Comparison of ENCODE assay signal across 8 cellular contexts in genomic region chr1:86429830-86430229, GRCh38. TPM values are rescaled to one million over a fixed set of nuclear protein-coding genes. Genes with fewer than 3 reads are reported as not detected.
DNase-seq lines count a peak whose midpoint lies in the region; ATAC-seq and TF ChIP-seq lines count a peak whose summit lies in the region.

No MANE protein-coding gene starts in this region.

- 0 to 3% methylated on average over 3 of the region's 3 CpGs for WGBS in GM23248 (ENCODE audit: low coverage in 1 of 2, low lambda C conversion rate in 2 of 2, missing lambda C conversion rate in 2 of 2), 2 experiments

- no peaks in the 10 kb centered on the region for H3K79me2 ChIP-seq in GM23248 (ENCODE audit: insufficient read depth)

- H4K20me1 ChIP-seq in GM23248 (ENCODE audit: insufficient read depth): no peaks in the 10 kb centered on the region

- H3K4me3 Mint-ChIP-seq in immature natural killer cell: no peak overlapping the region
- H3K4me3 Mint-ChIP-seq in CD4-positive, alpha-beta T cell: no peak overlapping the region

- CTCF ChIA-PET in CD4-positive, alpha-beta T cell (lab: Charles Lee): no interaction called here

- no peaks in the 10 kb centered on the region for H3K36me3 ChIP-seq in GM23248 (ENCODE audit: low read depth)
- H3K36me3 ChIP-seq in gastrocnemius medialis: no peaks in the 10 kb centered on the region

- H3K36me3 Mint-ChIP-seq in immature natural killer cell: no peaks in the 10 kb centered on the region
- no peaks in the 10 kb centered on the region for H3K36me3 Mint-ChIP-seq in CD4-positive, alpha-beta T cell (ENCODE audit: low read depth)

- H3K9me2 ChIP-seq in GM23248 (ENCODE audit: insufficient read depth): no peaks in the 10 kb centered on the region; the same call in 1 of the 2 replicates

- H3K27me3 ChIP-seq in GM23248 (replicated peaks; ENCODE audit: insufficient read depth) (no peaks in the 10 kb centered on the region), gastrocnemius medialis (no peaks in the 10 kb centered on the region)
- H3K27me3 ChIP-seq in CD4-positive, alpha-beta T cell (ENCODE audit: control insufficient read depth, insufficient read depth, low read length): peaks cover 2% of the 10 kb centered on the region

- TF ChIP-seq CTCF in fibroblast of villous mesenchyme (IDR thresholded peaks at IDR 0.05; ENCODE audit: insufficient read depth, low read depth, low read length) (no peak), gastrocnemius medialis (IDR thresholded peaks at IDR 0.05 in 4 of 5, conservative IDR thresholded peaks at IDR 0.05 in 1 of 5) (no peak)
- TF ChIP-seq CTCF in CD4-positive, alpha-beta T cell (IDR thresholded peaks at IDR 0.05): no peak

- peak overlapping the region; percentile 36 for H3K4me2 ChIP-seq in GM23248 (ENCODE audit: unreplicated experiment)

- H3K9ac ChIP-seq in GM23248: peak overlapping the region; percentile 61

- H3K27ac Mint-ChIP-seq in immature natural killer cell: no peak overlapping the region
- no peak overlapping the region for H3K27ac Mint-ChIP-seq in CD4-positive, alpha-beta T cell

- intact Hi-C loops in gastrocnemius medialis (cut with DNase I; ENCODE audit: low total_unique reads): no loop called here
- intact Hi-C loops in CD4-positive, alpha-beta T cell (cut with DNase I, micrococcal nuclease): no loop called here

- H3K27ac ChIP-seq in GM23248: peak overlapping the region; percentile 84
- H3K27ac ChIP-seq in gastrocnemius medialis: peak overlapping the region; percentile 4 to 64 (median 36)
- H3K27ac ChIP-seq in CD4-positive, alpha-beta T cell (ENCODE audit: low read depth, low read length): no peak overlapping the region

- H3K4me1 Mint-ChIP-seq in immature natural killer cell: no peaks in the 10 kb centered on the region
- H3K4me1 Mint-ChIP-seq in CD4-positive, alpha-beta T cell (ENCODE audit: low read depth): no peaks in the 10 kb centered on the region

- DNase-seq in GM23248 (peak; percentile 96), SIG-M5 (lab: John Stamatoyannopoulos, UW) (peak; percentile 21), fibroblast of villous mesenchyme (ENCODE audit: low read depth) (peak; percentile 97), gastrocnemius medialis (peak; percentile 37 to 55), immature natural killer cell (no peak)
- no peak for DNase-seq in CD4-positive, alpha-beta T cell

- H3K9me3 ChIP-seq in GM23248 (ENCODE audit: low read depth): no peaks in the 10 kb centered on the region
- no peaks in the 10 kb centered on the region for H3K9me3 ChIP-seq in gastrocnemius medialis
- no peaks in the 10 kb centered on the region for H3K9me3 ChIP-seq in CD4-positive, alpha-beta T cell (ENCODE audit: control insufficient read depth, low read length)

- in situ Hi-C loops in GM23248 (cut with MboI) (no loop called here), gastrocnemius medialis (cut with MboI; ENCODE audit: low sequenced_read_pairs in 4 of 4) (no loop called here)

- peaks cover 27% of the 10 kb centered on the region for H3F3A ChIP-seq in GM23248 (ENCODE audit: insufficient read depth)

- POLR2A ChIA-PET in CD4-positive, alpha-beta T cell (lab: Charles Lee): interaction anchor here (0.8 to 1.7 kb wide), 2 partner anchors 12 to 34 kb away, joined by 3 to 5 read pairs; partner anchors contain the start of gene ODF2L

- H2AFZ ChIP-seq in GM23248: peak overlapping the region; percentile 72

- H3K4me3 ChIP-seq in GM23248 (peak overlapping the region; percentile 2; the same call in 1 of the 2 replicates), fibroblast of villous mesenchyme (ENCODE audit: low read depth, low read length) (no peak overlapping the region), gastrocnemius medialis (no peak overlapping the region)

- ATAC-seq in gastrocnemius medialis (peak; percentile 86), GM18867 (IDR thresholded peaks at IDR 0.05; ENCODE audit: unreplicated experiment) (no peak), GM18858 (IDR thresholded peaks at IDR 0.05; ENCODE audit: unreplicated experiment) (no peak)
- no peak for ATAC-seq in CD4-positive, alpha-beta T cell (ENCODE audit: poor library complexity)

- no peak for TF ChIP-seq POLR2A in gastrocnemius medialis (IDR thresholded peaks at IDR 0.05)

- no peaks in the 10 kb centered on the region for H3K9me3 Mint-ChIP-seq in immature natural killer cell
- H3K9me3 Mint-ChIP-seq in CD4-positive, alpha-beta T cell: no peaks in the 10 kb centered on the region

- peaks cover 3 to 8% (median 5%) of the 10 kb centered on the region in 3 donors for H3K27me3 Mint-ChIP-seq in immature natural killer cell (ENCODE audit: low read depth in 3 of 3)
- peaks cover 7% of the 10 kb centered on the region for H3K27me3 Mint-ChIP-seq in CD4-positive, alpha-beta T cell

- H3K4me1 ChIP-seq in GM23248 (ENCODE audit: insufficient read depth) (peaks cover 22% of the 10 kb centered on the region), gastrocnemius medialis (no peaks in the 10 kb centered on the region)

RNA-seq across cellular contexts. Expression of gene CLCA2, which starts 5.9 kb away (rescaled TPM):
- total RNA-seq in GM23248 (2014; rRNA removed; shearing (Covaris generic)): 0.22 and 0.51 TPM in 2 replicates
- 0.14 and 0.19 TPM in 2 replicates for polyA plus RNA-seq in GM23248 (2016; fragmentation: Nextera tagmentation; extraction: Ambion mirVana)
- total RNA-seq in fibroblast of villous mesenchyme: 0.43 TPM in 1 of 2 replicates, not detected in the other
- not detected for total RNA-seq in gastrocnemius medialis
- not detected for polyA plus RNA-seq in immature natural killer cell
- not detected for total RNA-seq in CD4-positive, alpha-beta T cell

RNA-seq across cellular contexts. Expression of gene ODF2L, which starts 33.7 kb away (rescaled TPM):
- 33.0 TPM in 2 replicates for total RNA-seq in GM23248 (2014; rRNA removed; shearing (Covaris generic))
- polyA plus RNA-seq in GM23248 (2016; fragmentation: Nextera tagmentation; extraction: Ambion mirVana) (46.9 and 50.0 TPM in 2 replicates), immature natural killer cell (10 to 100 TPM; 20.1 to 31.3 (median 21.3) TPM)
- total RNA-seq in fibroblast of villous mesenchyme (40.3 and 44.5 TPM in 2 replicates), gastrocnemius medialis (1 to 10 TPM; 1.7 to 5.4 (median 2.4) TPM)
- total RNA-seq in CD4-positive, alpha-beta T cell: 10 to 100 TPM; 68.1 to 71.2 TPM

RNA-seq across cellular contexts. Expression of gene CLCA1, which starts 38.9 kb away (rescaled TPM):
- not detected in 2 replicates for total RNA-seq in GM23248 (2014; rRNA removed; shearing (Covaris generic))
- polyA plus RNA-seq in GM23248 (2016; fragmentation: Nextera tagmentation; extraction: Ambion mirVana): not detected in 2 replicates
- total RNA-seq in fibroblast of villous mesenchyme: under 0.01 TPM in 1 of 2 replicates, not detected in the other
- 1 to 10 TPM in 1 of 4 donors, not detected in 3; 1.3 TPM for total RNA-seq in gastrocnemius medialis
- polyA plus RNA-seq in immature natural killer cell: not detected
- total RNA-seq in CD4-positive, alpha-beta T cell: not detected

Comparison
In these comparisons a context has a peak if more than half of its experiments do, and no peak if none do; other contexts are left out.
1. DNase-seq: peak in GM23248 (single experiment), SIG-M5 (single experiment), fibroblast of villous mesenchyme (single experiment) and gastrocnemius medialis (2 of 2); none in immature natural killer cell (0 of 3) and CD4-positive, alpha-beta T cell (0 of 10).
2. ATAC-seq: peak in gastrocnemius medialis (2 of 2); none in CD4-positive, alpha-beta T cell (single experiment), GM18867 (single experiment) and GM18858 (single experiment).